In genomic region chr6:155943635-155944034, GRCh38 we compare ENCODE assay signal across 26 cellular contexts.
DNase-seq lines count a peak whose midpoint lies in the region; ATAC-seq and TF ChIP-seq lines count a peak whose summit lies in the region.
"Had no signal": no experiment of that assay in that cellular context is flagged by ENCODE, and none has a peak within 500 bp of the region (broad histone marks: within the 10 kb centered on the region; RNA-seq: fewer than 3 reads in every experiment).

No MANE protein-coding gene starts in this region.

- WGBS in smooth muscle cell (ENCODE audit: low lambda C conversion rate): 67% methylated on average over 1 of the region's 1 CpG

- H3K27me3 Mint-ChIP-seq in WTC11 (ENCODE audit: low read depth): no peaks in the 10 kb centered on the region
- H3K27me3 Mint-ChIP-seq in stimulated activated naive CD8-positive, alpha-beta T cell treated with anti-CD3 and anti-CD28 coated beads, Interleukin-15, amount 100 ng/mL, for 72 hours: no peaks in the 10 kb centered on the region
- H3K27me3 Mint-ChIP-seq: progenitor cell of endocrine pancreas had no signal

- no peaks in the 10 kb centered on the region for H3K79me2 ChIP-seq in smooth muscle cell (ENCODE audit: low read depth)

- H3K4me3 Mint-ChIP-seq in WTC11: no peak overlapping the region
- H3K4me3 Mint-ChIP-seq in stimulated activated naive CD8-positive, alpha-beta T cell treated with anti-CD3 and anti-CD28 coated beads, Interleukin-15, amount 100 ng/mL, for 72 hours: no peak overlapping the region
- H3K4me3 Mint-ChIP-seq: CD14-positive monocyte; naive thymus-derived CD4-positive, alpha-beta T cell had no signal

- H3K36me3 Mint-ChIP-seq in WTC11: no peaks in the 10 kb centered on the region
- H3K36me3 Mint-ChIP-seq: CD14-positive monocyte had no signal

- H3F3A ChIP-seq in smooth muscle cell (ENCODE audit: low read depth): no peaks in the 10 kb centered on the region

- TF ChIP-seq CTCF in WTC11 (IDR thresholded peaks at IDR 0.05): no peak
- no peak for TF ChIP-seq CTCF in smooth muscle cell (IDR thresholded peaks at IDR 0.05; ENCODE audit: borderline replicate concordance, insufficient read depth, poor library complexity, severe bottlenecking)

- peak; percentile 20 for DNase-seq in HS-5 (ENCODE audit: low read depth)
- peak; percentile 10 for DNase-seq in astrocyte of the hippocampus (ENCODE audit: low read depth, low spot score)
- peak; percentile 32 for DNase-seq in iris pigment epithelial cell (ENCODE audit: low read depth)
- DNase-seq in WTC11 (ENCODE audit: low spot score): no peak
- DNase-seq in NCI-H524 treated with DMSO at 0.1 percent for 48 hours (lab: John Stamatoyannopoulos, UW): no peak
- no peak for DNase-seq in stimulated activated naive CD8-positive, alpha-beta T cell treated with anti-CD3 and anti-CD28 coated beads, Interleukin-15, amount 100 ng/mL, for 72 hours
- no peak for DNase-seq in smooth muscle cell (lab: John Stamatoyannopoulos, UW; ENCODE audit: unreplicated experiment)
- DNase-seq: activated naive CD4-positive, alpha-beta T cell treated with anti-CD3 and anti-CD28 coated beads, Interleukin-2, amount 50 U/mL, for 16 hours; DND-41; GOT3; midbrain; naive thymus-derived CD4-positive, alpha-beta T cell; NCI-H1417 treated with DMSO at 0.1 percent for 48 hours; NCI-H2081 treated with DMSO at 0.1 percent for 48 hours; NCI-H2227 treated with DMSO at 0.1 percent for 48 hours; right lobe of liver; SIG-M5; stimulated activated CD4-positive, alpha-beta T cell treated with anti-CD3 and anti-CD28 coated beads, Interleukin-12 subunit alpha, Interleukin-12 subunit beta, amount 100 ng/mL, for 4 hours; stimulated activated CD4-positive, alpha-beta T cell treated with anti-CD3 and anti-CD28 coated beads, Interleukin-4, amount 100 ng/mL, for 1 hour; transverse colon had no signal

- POLR2A ChIA-PET in WTC11 (lab: Charles Lee): no interaction called here

- no peak overlapping the region for H3K4me2 ChIP-seq in smooth muscle cell
- H3K4me2 ChIP-seq: KMS-11 had no signal

- ATAC-seq in WTC11: no peak
- ATAC-seq in stimulated activated naive CD8-positive, alpha-beta T cell treated with anti-CD3 and anti-CD28 coated beads, Interleukin-15, amount 100 ng/mL, for 72 hours: no peak
- ATAC-seq: naive thymus-derived CD4-positive, alpha-beta T cell; Panc1; right lobe of liver had no signal

- H3K9ac ChIP-seq in smooth muscle cell (ENCODE audit: low read depth): no peak overlapping the region
- H3K9ac ChIP-seq: KMS-11 had no signal

- CTCF ChIA-PET in WTC11 (lab: Charles Lee): no interaction called here

- H3K9me3 Mint-ChIP-seq in WTC11: no peaks in the 10 kb centered on the region
- H3K9me3 Mint-ChIP-seq in stimulated activated naive CD8-positive, alpha-beta T cell treated with anti-CD3 and anti-CD28 coated beads, Interleukin-15, amount 100 ng/mL, for 72 hours: peaks cover 10 to 40% of the 10 kb centered on the region in 2 donors

- no peaks in the 10 kb centered on the region for H3K27me3 ChIP-seq in smooth muscle cell (ENCODE audit: low read depth)
- H3K27me3 ChIP-seq: neutrophil, right lobe of liver, transverse colon had no signal

- H3K4me1 Mint-ChIP-seq in WTC11: peaks cover 12% of the 10 kb centered on the region
- no peaks in the 10 kb centered on the region for H3K4me1 Mint-ChIP-seq in stimulated activated naive CD8-positive, alpha-beta T cell treated with anti-CD3 and anti-CD28 coated beads, Interleukin-15, amount 100 ng/mL, for 72 hours
- H3K4me1 Mint-ChIP-seq: CD14-positive monocyte; naive thymus-derived CD4-positive, alpha-beta T cell had no signal

- H2AFZ ChIP-seq in smooth muscle cell (ENCODE audit: low read depth): no peak overlapping the region

- H3K4me3 ChIP-seq in smooth muscle cell: no peak overlapping the region
- H3K4me3 ChIP-seq: right lobe of liver, transverse colon had no signal

- H3K4me1 ChIP-seq in smooth muscle cell (ENCODE audit: low read depth): no peaks in the 10 kb centered on the region
- H3K4me1 ChIP-seq: right lobe of liver had no signal

- no peaks in the 10 kb centered on the region for H4K20me1 ChIP-seq in smooth muscle cell (ENCODE audit: low read depth)

- H3K9me3 ChIP-seq in smooth muscle cell (replicated peaks; ENCODE audit: low read depth): no peaks in the 10 kb centered on the region
- H3K9me3 ChIP-seq: neutrophil, right lobe of liver, transverse colon had no signal

- no peaks in the 10 kb centered on the region for H3K36me3 ChIP-seq in smooth muscle cell (ENCODE audit: low read depth)
- H3K36me3 ChIP-seq: neutrophil, right lobe of liver, transverse colon had no signal

- H3K27ac Mint-ChIP-seq in WTC11: no peak overlapping the region
- H3K27ac Mint-ChIP-seq in stimulated activated naive CD8-positive, alpha-beta T cell treated with anti-CD3 and anti-CD28 coated beads, Interleukin-15, amount 100 ng/mL, for 72 hours: no peak overlapping the region
- H3K27ac Mint-ChIP-seq: activated T-helper 2 cell treated with anti-CD3 and anti-CD28 coated beads, Interferon-gamma antibody, Interleukin-2, Interleukin-4, amounts not matched to agents 10 μg/mL and 5 μg/mL and 100 μg/mL, durations not matched to agents 14 hours and 24 hours and 36 hours; CD14-positive monocyte; naive thymus-derived CD4-positive, alpha-beta T cell; progenitor cell of endocrine pancreas had no signal

- H3K27ac ChIP-seq in smooth muscle cell (ENCODE audit: low read depth): no peak overlapping the region
- H3K27ac ChIP-seq: KMS-11, neutrophil, right lobe of liver, transverse colon had no signal

TF ChIP-seq in WTC11, 78 proteins besides CTCF, POLR2A, EP300 and RAD21:
- no peak for TF ChIP-seq ZNF263 (CRISPR knock-in tag; IDR thresholded peaks at IDR 0.05; ENCODE audit: low read depth)
- TF ChIP-seq ETV6 (CRISPR knock-in tag; IDR thresholded peaks at IDR 0.05): no peak
- no peak for TF ChIP-seq ZNF396 (CRISPR knock-in tag; IDR thresholded peaks at IDR 0.05; ENCODE audit: borderline replicate concordance)
- TF ChIP-seq IRF1 (CRISPR knock-in tag; IDR thresholded peaks at IDR 0.05): no peak
- no peak for TF ChIP-seq CBFB (CRISPR knock-in tag; IDR thresholded peaks at IDR 0.05; ENCODE audit: low read depth)
- no peak for TF ChIP-seq USF2 (CRISPR knock-in tag; IDR thresholded peaks at IDR 0.05)
- no peak for TF ChIP-seq SMAD3 (CRISPR knock-in tag; IDR thresholded peaks at IDR 0.05; ENCODE audit: borderline replicate concordance)
- TF ChIP-seq ZBTB43 (CRISPR knock-in tag; IDR thresholded peaks at IDR 0.05): no peak
- no peak for TF ChIP-seq IRF2 (CRISPR knock-in tag; IDR thresholded peaks at IDR 0.05; ENCODE audit: borderline replicate concordance, low read depth)
- no peak for TF ChIP-seq TP53 (CRISPR knock-in tag; IDR thresholded peaks at IDR 0.05)

Comparison
In these comparisons a context has a peak if more than half of its experiments do, and no peak if none do; other contexts are left out.
1. DNase-seq: peak in HS-5 (single experiment), astrocyte of the hippocampus (single experiment) and iris pigment epithelial cell (single experiment); none in WTC11 (single experiment), NCI-H524 treated with DMSO at 0.1 percent for 48 hours (single experiment), stimulated activated naive CD8-positive, alpha-beta T cell treated with anti-CD3 and anti-CD28 coated beads, Interleukin-15, amount 100 ng/mL, for 72 hours (0 of 2) and smooth muscle cell (single experiment).